8 cellular contexts compared by ENCODE assay signal in the genomic region with DNA sequence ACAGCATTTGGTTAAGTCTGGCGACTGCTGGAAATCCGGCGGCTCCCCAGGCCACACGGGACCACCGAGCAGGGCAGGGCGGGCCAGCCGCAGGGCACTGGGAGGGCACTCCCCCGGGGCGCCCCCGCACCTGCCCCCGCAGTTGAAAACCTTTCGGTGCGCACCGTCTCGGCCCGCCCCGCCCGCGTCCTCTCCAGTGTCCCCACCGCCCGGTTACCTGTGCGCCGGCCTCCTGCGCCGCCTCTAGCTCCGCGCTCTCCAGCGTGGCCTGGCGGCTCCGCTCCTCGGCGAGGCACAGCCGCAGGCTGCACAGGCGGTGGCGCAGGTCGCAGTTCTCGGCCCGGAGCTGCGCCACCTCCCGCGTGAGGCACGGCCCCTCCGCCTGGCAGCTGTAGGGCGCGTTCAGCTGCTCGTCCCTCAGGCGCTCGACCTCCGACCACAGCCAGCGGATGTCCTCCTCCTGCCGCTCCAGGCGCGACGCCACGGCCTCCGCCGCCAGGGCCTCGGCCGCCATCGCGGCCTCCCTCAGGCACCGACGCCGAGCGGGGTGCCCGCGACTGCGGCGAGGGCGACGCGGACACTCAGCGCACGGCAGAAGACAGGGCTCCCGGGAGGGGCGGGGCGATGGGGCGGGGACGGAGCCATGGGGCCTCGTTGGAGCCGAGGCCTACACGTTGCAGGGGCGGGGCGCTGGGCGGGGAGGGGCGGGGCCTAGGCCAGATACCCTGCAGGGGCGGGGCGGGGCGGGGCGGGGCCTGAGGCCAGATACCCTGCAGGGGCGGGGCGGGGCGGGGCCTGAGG. TPM values are rescaled to one million over a fixed set of nuclear protein-coding genes. Genes with fewer than 3 reads are reported as not detected.
DNase-seq lines count a peak whose midpoint lies in the region; ATAC-seq, FAIRE-seq and TF ChIP-seq lines count a peak whose summit lies in the region.

Gene TARS3 (minus strand): TSS at position 600 of the 801 bp plus-strand sequence. CDS start 86 bp downstream, at position 514.

- H3K9ac ChIP-seq in kidney (ENCODE audit: low read length in 2 of 2) = peak within 1 kb of the TSS; percentile 67 to 85

- DNase-seq in AG09309 (ENCODE audit: low read depth) = peak; percentile 38
- peak; percentile 83 for DNase-seq in NCI-H345 (lab: John Stamatoyannopoulos, UW)
- DNase-seq in activated CD4-positive, CD25-positive, alpha-beta regulatory T cell (lab: John Stamatoyannopoulos, UW) = peak; percentile 92 to 98 (median 96)
- DNase-seq in cerebellar cortex (ENCODE audit: low spot score) = peak; percentile 91
- peak; percentile 98 for DNase-seq in kidney
- DNase-seq in stimulated activated CD4-positive, alpha-beta T cell treated with anti-CD3 and anti-CD28 coated beads, Interleukin-15, amount 100 ng/mL, for 24 hours = peak; percentile 97

- ATAC-seq in GM18873 (IDR thresholded peaks at IDR 0.05; ENCODE audit: low FRiP score, unreplicated experiment) (peak; percentile 65), HG03135 (IDR thresholded peaks at IDR 0.05; ENCODE audit: unreplicated experiment) (peak; percentile 79)

- no peaks in the 10 kb centered on the region for H3K9me3 ChIP-seq in kidney (ENCODE audit: control insufficient read depth in 1 of 2, low read length in 2 of 2)

- FAIRE-seq in kidney (lab: Jason Lieb, UNC) = no peak

- no peak for TF ChIP-seq CTCF in AG09309 (IDR thresholded peaks at IDR 0.05; ENCODE audit: control insufficient read depth, insufficient read depth, low read depth, low read length, missing control alignments)
- TF ChIP-seq CTCF in kidney (IDR thresholded peaks at IDR 0.05; ENCODE audit: borderline replicate concordance, extremely low read depth, insufficient read depth) = no peak

- peaks cover 0 to 4% of the 10 kb centered on the region in 2 donors for H3K4me1 ChIP-seq in kidney (ENCODE audit: control insufficient read depth in 1 of 2, insufficient read depth in 1 of 2, low read depth in 1 of 2, low read length in 2 of 2)

- peak within 1 kb of the TSS; percentile 51 to 87 for H3K27ac ChIP-seq in kidney (ENCODE audit: low read depth in 2 of 2, low read length in 2 of 2)

- peak within 1 kb of the TSS; percentile 49 for H3K4me3 ChIP-seq in AG09309 (ENCODE audit: control insufficient read depth, low read depth, low read length)
- H3K4me3 ChIP-seq in kidney (ENCODE audit: low read length in 2 of 2) = peak within 1 kb of the TSS; percentile 66 to 79

- intact Hi-C loops in kidney (cut with DNase I) = no loop called here

- peaks cover 8 to 15% of the 10 kb centered on the region in 2 donors for H3K36me3 ChIP-seq in kidney (ENCODE audit: control insufficient read depth in 1 of 2, insufficient read depth in 2 of 2, low read length in 2 of 2)

RNA-seq across cellular contexts. Expression of gene TARS3, which starts in this region (rescaled TPM):
- total RNA-seq in kidney = 13.8 TPM
- polyA plus RNA-seq in kidney (ENCODE audit: insufficient read depth, low read depth, low replicate concordance) = 7.8 TPM

Comparison
In these comparisons a context has a peak if more than half of its experiments do, and no peak if none do; other contexts are left out.
1. Peak in every context shown above with its lines: DNase-seq, ATAC-seq, H3K4me3 ChIP-seq and H3K27ac ChIP-seq.
2. DNase-seq: peak in every context shown above with its lines; median percentile 98 in kidney; 97 in stimulated activated CD4-positive, alpha-beta T cell treated with anti-CD3 and anti-CD28 coated beads, Interleukin-15, amount 100 ng/mL, for 24 hours; 96 in activated CD4-positive, CD25-positive, alpha-beta regulatory T cell; 91 in cerebellar cortex; 83 in NCI-H345; 38 in AG09309.